In genomic region chr4:110704748-110705439, GRCh38 we compare ENCODE assay signal across 13 cellular contexts.
A peak's percentile ranks its signal among the peaks of the same experiment; 100 is the strongest.
DNase-seq lines count a peak whose midpoint lies in the region; ATAC-seq and TF ChIP-seq lines count a peak whose summit lies in the region.
"Had no signal": no experiment of that assay in that cellular context is flagged by ENCODE, and none has a peak within 500 bp of the region (broad histone marks: within the 10 kb centered on the region; RNA-seq: fewer than 3 reads in every experiment).

No MANE protein-coding gene starts in this region.

- H2BK5ac ChIP-seq in mesendoderm (ENCODE audit: low read length) = no peak overlapping the region

- no peak overlapping the region for H3K4me3 ChIP-seq in mesendoderm (ENCODE audit: low read length)
- H3K4me3 ChIP-seq: breast epithelium had no signal

- no peak overlapping the region for H4K5ac ChIP-seq in mesendoderm (ENCODE audit: low read length)

- DNase-seq in KBM-7 = peak; percentile 11
- DNase-seq in mesendoderm = no peak
- no peak for DNase-seq in effector CD4-positive, alpha-beta T cell
- no peak for DNase-seq in NCI-H128 (lab: John Stamatoyannopoulos, UW; ENCODE audit: unreplicated experiment)
- no peak for DNase-seq in erythroblast (lab: John Stamatoyannopoulos, UW)
- no peak for DNase-seq in middle frontal gyrus (ENCODE audit: extremely low spot score, low spot score)
- DNase-seq: naive thymus-derived CD8-positive, alpha-beta T cell; NCI-H1436; OCI-M1 had no signal

- H3K27me3 ChIP-seq in mesendoderm (ENCODE audit: insufficient read depth, low read length, poor library complexity) = no peaks in the 10 kb centered on the region
- H3K27me3 ChIP-seq: breast epithelium had no signal

- H3K4me1 ChIP-seq in mesendoderm (ENCODE audit: control insufficient read depth, low read depth, low read length) = no peaks in the 10 kb centered on the region
- H3K4me1 ChIP-seq: breast epithelium had no signal

- H3K4me2 ChIP-seq in mesendoderm (ENCODE audit: low read length) = no peak overlapping the region

- H2BK15ac ChIP-seq in mesendoderm (replicated peaks; ENCODE audit: low read depth) = no peak overlapping the region

- H2BK120ac ChIP-seq in mesendoderm (ENCODE audit: low read depth, low read length) = no peak overlapping the region

- H3K36me3 ChIP-seq in mesendoderm (ENCODE audit: control insufficient read depth, insufficient read depth, low read length) = no peaks in the 10 kb centered on the region
- H3K36me3 ChIP-seq: breast epithelium had no signal

- no peak overlapping the region for H3K18ac ChIP-seq in mesendoderm (ENCODE audit: low read length)

- no peak overlapping the region for H2AK5ac ChIP-seq in mesendoderm (ENCODE audit: low read length)

- H3K56ac ChIP-seq in mesendoderm (ENCODE audit: low read length) = no peak overlapping the region

- WGBS in mesendoderm (ENCODE audit: extremely low coverage, insufficient coverage, low lambda C conversion rate) = no CpG with 5 or more reads among the region's 7 CpGs

- ATAC-seq in GM18867 (IDR thresholded peaks at IDR 0.05; ENCODE audit: unreplicated experiment) = peak; percentile 82
- ATAC-seq in HG02678 (IDR thresholded peaks at IDR 0.05; ENCODE audit: unreplicated experiment) = peak; percentile 77
- ATAC-seq: naive thymus-derived CD8-positive, alpha-beta T cell had no signal

- in situ Hi-C loops in KBM-7 (cut with MboI; ENCODE audit: low pct_unique_long_range_greater_than_20kb, low sequenced_read_pairs) = no loop called here

- no peak overlapping the region for H3K9ac ChIP-seq in mesendoderm (ENCODE audit: low read length)

- no peaks in the 10 kb centered on the region for H3K79me2 ChIP-seq in mesendoderm (ENCODE audit: control insufficient read depth, insufficient read depth, low read length)

- H4K8ac ChIP-seq in mesendoderm (ENCODE audit: low read depth, low read length) = peak overlapping the region; percentile 86

- no peak overlapping the region for H3K23ac ChIP-seq in mesendoderm (ENCODE audit: low read length)

- no peak overlapping the region for H3K4ac ChIP-seq in mesendoderm (ENCODE audit: low read depth, low read length)

- no peak for TF ChIP-seq POLR2A in erythroblast (IDR thresholded peaks at IDR 0.05; ENCODE audit: low read length)

- H3K79me1 ChIP-seq in mesendoderm (ENCODE audit: low read length) = no peaks in the 10 kb centered on the region

- H3K27ac ChIP-seq in mesendoderm (ENCODE audit: low read depth, low read length) = no peak overlapping the region
- H3K27ac ChIP-seq: breast epithelium, epithelial cell of prostate had no signal
